8 cellular contexts compared by ENCODE assay signal in the genomic region with DNA sequence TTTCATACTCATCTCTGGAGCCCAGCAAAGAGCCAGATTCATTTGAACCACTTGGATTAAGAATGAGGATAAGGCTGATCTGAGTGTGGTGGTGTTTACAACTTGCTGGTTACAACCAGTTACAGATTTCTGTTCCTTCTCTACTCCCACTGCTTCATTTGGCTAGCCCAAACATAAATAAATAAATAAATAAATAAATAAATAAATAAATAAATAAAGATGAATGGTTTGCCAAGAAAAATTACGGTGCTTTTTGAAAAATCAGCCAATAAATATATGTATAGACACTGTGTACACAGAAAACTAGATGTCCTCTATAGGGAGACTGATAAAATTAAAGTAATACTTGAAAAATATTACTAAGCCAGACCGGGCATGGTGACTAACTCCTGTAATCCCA. TPM values are rescaled to one million over a fixed set of nuclear protein-coding genes. Genes with fewer than 3 reads are reported as not detected.
"Had no signal": no experiment of that assay in that cellular context is flagged by ENCODE, and none has a peak within 500 bp of the region (broad histone marks: within the 10 kb centered on the region; RNA-seq: fewer than 3 reads in every experiment).

No MANE protein-coding gene starts in this region.

- H3K27ac ChIP-seq: GM23248 had no signal

- H3K4me3 ChIP-seq: GM23248, HAP-1, K562 had no signal

- DNase-seq: GM23248, GOT3, H7, IMR-90 had no signal

- H3K9ac ChIP-seq: GM23248 had no signal

- H3K4me1 ChIP-seq: HAP-1 had no signal

- H3K36me3 ChIP-seq: HAP-1 had no signal

- ATAC-seq: HCT116, K562 had no signal

- H3K9me3 ChIP-seq: HAP-1 had no signal

RNA-seq across cellular contexts. Expression of gene KLB, which starts 34.9 kb away (rescaled TPM):
- total RNA-seq: GM23248, H4, H7, IMR-90, K562 had no signal
